In the genomic region with DNA sequence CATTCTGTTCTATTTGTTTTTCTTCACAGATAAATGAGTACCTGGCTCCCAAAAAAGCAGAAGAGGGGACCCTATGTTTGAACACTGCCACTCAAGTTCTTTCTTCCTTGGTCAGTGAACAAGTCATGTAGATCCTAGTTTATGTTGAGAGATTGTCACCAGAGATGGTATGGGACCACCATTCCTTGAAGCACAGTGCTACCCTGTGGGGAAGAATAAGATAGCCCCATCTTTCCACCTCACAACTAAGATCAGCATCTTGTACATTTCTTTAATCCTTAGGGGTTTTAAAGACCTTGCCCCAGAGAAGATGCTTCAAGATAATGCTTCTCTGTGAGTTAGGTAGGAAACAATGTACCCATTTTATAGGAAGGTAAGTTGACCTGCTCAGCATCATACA, we compare ENCODE assay signal across 12 cellular contexts.
A peak's percentile ranks its signal among the peaks of the same experiment; 100 is the strongest.
DNase-seq lines count a peak whose midpoint lies in the region; ATAC-seq and TF ChIP-seq lines count a peak whose summit lies in the region.
"Had no signal": no experiment of that assay in that cellular context is flagged by ENCODE, and none has a peak within 500 bp of the region (broad histone marks: within the 10 kb centered on the region; RNA-seq: fewer than 3 reads in every experiment).

No MANE protein-coding gene starts in this region.

- H3K27ac ChIP-seq in HEK293 (ENCODE audit: extremely low read depth, low read depth, low read length) (no peak overlapping the region), ascending aorta (no peak overlapping the region)
- H3K27ac ChIP-seq: upper lobe of left lung had no signal

- intact Hi-C loops in ascending aorta (cut with DNase I), result no loop called here

- H3K27me3 ChIP-seq in ascending aorta, result no peaks in the 10 kb centered on the region
- H3K27me3 ChIP-seq: upper lobe of left lung had no signal

- H3K36me3 ChIP-seq in HEK293 (ENCODE audit: control insufficient read depth in 2 of 2, insufficient read depth in 1 of 2, low read length in 2 of 2) (no peaks in the 10 kb centered on the region), ascending aorta (no peaks in the 10 kb centered on the region)
- H3K36me3 ChIP-seq: upper lobe of left lung had no signal

- CTCF ChIA-PET in HEK293 (lab: Yijun Ruan, JAX), result interaction anchor here (0.6 to 0.8 kb wide), 3 partner anchors 34 to 518 kb away, joined by 3 to 6 read pairs (median 3); no protein-coding TSS in a partner anchor

- H3K4me3 ChIP-seq in HEK293 (ENCODE audit: low read depth, low read length) (no peak overlapping the region), WI38 (ENCODE audit: low read depth, low read length) (no peak overlapping the region), ascending aorta (no peak overlapping the region)
- H3K4me3 ChIP-seq: upper lobe of left lung had no signal

- TF ChIP-seq CTCF in HEK293 (tag by site-specific recombination; IDR thresholded peaks at IDR 0.05) (no peak), WI38 (IDR thresholded peaks at IDR 0.05; ENCODE audit: low read depth, low read length) (peak; percentile 43), ascending aorta (IDR thresholded peaks at IDR 0.05) (no peak)

- POLR2A ChIA-PET in HEK293 (lab: Yijun Ruan, JAX), result no interaction called here

- H3K4me1 ChIP-seq in HEK293 (ENCODE audit: control insufficient read depth, insufficient read depth, low read length), result peaks cover 5% of the 10 kb centered on the region; the same call in 1 of the 2 replicates
- H3K4me1 ChIP-seq in ascending aorta, result no peaks in the 10 kb centered on the region
- H3K4me1 ChIP-seq: upper lobe of left lung had no signal

- DNase-seq in Daoy (ENCODE audit: low read depth) (peak; percentile 18), left lobe of liver (ENCODE audit: low spot score) (no peak), ascending aorta (ENCODE audit: low spot score in 2 of 2) (no peak), islet precursor cell (no peak)
- DNase-seq: activated CD4-positive, alpha-beta T cell treated with anti-CD3 and anti-CD28 coated beads for 48 hours; Calu3; OCI-M1; upper lobe of left lung had no signal

- ATAC-seq in left lobe of liver (peak; percentile 58), HG03460 (IDR thresholded peaks at IDR 0.05; ENCODE audit: unreplicated experiment) (no peak), HG02981 (IDR thresholded peaks at IDR 0.05; ENCODE audit: unreplicated experiment) (no peak)

- H3K9me3 ChIP-seq in HEK293 (ENCODE audit: control insufficient read depth, insufficient read depth, low read depth, low read length), result no peaks in the 10 kb centered on the region
- no peaks in the 10 kb centered on the region for H3K9me3 ChIP-seq in ascending aorta
- H3K9me3 ChIP-seq: upper lobe of left lung had no signal

TF ChIP-seq in HEK293, 187 proteins besides CTCF, POLR2A, EP300 and RAD21:
- TF ChIP-seq ZNF350 (tag by site-specific recombination; IDR thresholded peaks at IDR 0.05), result no peak
- TF ChIP-seq ZNF654 (tag by site-specific recombination; IDR thresholded peaks at IDR 0.05; ENCODE audit: low read depth), result peak; percentile 18; the same call in 1 of the 2 replicates
TF ChIP-seq in HEK293: peak in this region for 1.
